ENCODE assay signal across 8 cellular contexts in genomic region chr19:6373813-6374108, GRCh38. TPM values are rescaled to one million over a fixed set of nuclear protein-coding genes. Genes with fewer than 3 reads are reported as not detected.
A peak's percentile ranks its signal among the peaks of the same experiment; 100 is the strongest.
DNase-seq lines count a peak whose midpoint lies in the region; ATAC-seq and TF ChIP-seq lines count a peak whose summit lies in the region.

No MANE protein-coding gene starts in this region.

- no peaks in the 10 kb centered on the region for H3K79me2 ChIP-seq in Loucy (ENCODE audit: insufficient read depth, low read length)

- H2AFZ ChIP-seq in Loucy (ENCODE audit: low read length): peak overlapping the region; percentile 69; the same call in 1 of the 2 replicates

- peaks cover 18 to 55% (median 39%) of the 10 kb centered on the region in 11 experiments for H3K36me3 ChIP-seq in BLaER1 treated with 17β-estradiol and CSF1 and Interleukin-3, amounts not matched to agents 10 nM and 100 nM
- H3K36me3 ChIP-seq in Loucy (ENCODE audit: insufficient read depth, low read length) (no peaks in the 10 kb centered on the region), colonic mucosa (no peaks in the 10 kb centered on the region)

- intact Hi-C loops in colonic mucosa (cut with DNase I): no loop called here

- peak overlapping the region in 10 of 11 experiments; percentile 7 to 72 (median 60); a peak in 17 of 22 replicates for H3K9ac ChIP-seq in BLaER1 treated with 17β-estradiol and CSF1 and Interleukin-3, amounts not matched to agents 10 nM and 100 nM
- H3K9ac ChIP-seq in Loucy (ENCODE audit: low read depth, low read length, poor library complexity, severe bottlenecking) (peak overlapping the region; percentile 69), colonic mucosa (ENCODE audit: low read depth in 2 of 2, low read length in 2 of 2) (peak overlapping the region in 1 of 2 donors; percentile 51)

- H3K9me3 Mint-ChIP-seq in nephron progenitor cell: no peaks in the 10 kb centered on the region

- H3K4me3 Mint-ChIP-seq in nephron progenitor cell: peak overlapping the region; percentile 84

- DNase-seq in colonic mucosa (no peak), nephron progenitor cell (no peak), RPMI8226 (no peak), NCI-H2081 (lab: John Stamatoyannopoulos, UW) (no peak)
- DNase-seq in stimulated activated CD4-positive, alpha-beta T cell treated with anti-CD3 and anti-CD28 coated beads, Interleukin-12 subunit alpha, Interleukin-12 subunit beta, amount 100 ng/mL, for 4 hours: no peak

- no peaks in the 10 kb centered on the region for H3K9me3 ChIP-seq in BLaER1 treated with 17β-estradiol and CSF1 and Interleukin-3, amounts not matched to agents 10 nM and 100 nM (replicated peaks in 1 of 11)
- H3K9me3 ChIP-seq in Loucy (ENCODE audit: insufficient read depth, low read depth, low read length) (no peaks in the 10 kb centered on the region), colonic mucosa (no peaks in the 10 kb centered on the region)

- ATAC-seq in HG03520 (IDR thresholded peaks at IDR 0.05; ENCODE audit: unreplicated experiment): no peak

- H3K27me3 Mint-ChIP-seq in nephron progenitor cell (ENCODE audit: low read depth, poor library complexity): no peaks in the 10 kb centered on the region

- H3K4me1 Mint-ChIP-seq in nephron progenitor cell: peaks cover 57% of the 10 kb centered on the region

- no peaks in the 10 kb centered on the region for H3K27me3 ChIP-seq in BLaER1 treated with 17β-estradiol and CSF1 and Interleukin-3, amounts not matched to agents 10 nM and 100 nM
- H3K27me3 ChIP-seq in Loucy (ENCODE audit: insufficient read depth, low read length, poor library complexity, severe bottlenecking): no peaks in the 10 kb centered on the region
- H3K27me3 ChIP-seq in colonic mucosa: no peaks in the 10 kb centered on the region

- TF ChIP-seq CTCF in Loucy (conservative IDR thresholded peaks at IDR 0.05; ENCODE audit: low read length) (no peak), colonic mucosa (IDR thresholded peaks at IDR 0.05) (no peak), nephron progenitor cell (IDR thresholded peaks at IDR 0.05) (no peak)

- peak overlapping the region; percentile 45 to 70 (median 58) for H3K4me3 ChIP-seq in BLaER1 treated with 17β-estradiol and CSF1 and Interleukin-3, amounts not matched to agents 10 nM and 100 nM
- H3K4me3 ChIP-seq in Loucy (ENCODE audit: low read length, poor library complexity, severe bottlenecking) (peak overlapping the region; percentile 85), colonic mucosa (peak overlapping the region; percentile 11)

- peak overlapping the region; percentile 48 for H3K27ac Mint-ChIP-seq in nephron progenitor cell

- peaks cover 3% of the 10 kb centered on the region; the same call in 1 of the 2 replicates for H3F3A ChIP-seq in Loucy (ENCODE audit: low read depth)

- H4K20me1 ChIP-seq in BLaER1 treated with 17β-estradiol and CSF1 and Interleukin-3, amounts not matched to agents 10 nM and 100 nM: peaks cover 0 to 48% (median 5%) of the 10 kb centered on the region in 11 experiments; a peak in 10 of 22 replicates
- H4K20me1 ChIP-seq in Loucy (ENCODE audit: insufficient read depth, low read length, poor library complexity, severe bottlenecking): peaks cover 12% of the 10 kb centered on the region

- no peaks in the 10 kb centered on the region for H3K9me2 ChIP-seq in Loucy (replicated peaks; ENCODE audit: low read depth, low read length)

- H3K27ac ChIP-seq in BLaER1 treated with 17β-estradiol and CSF1 and Interleukin-3, amounts not matched to agents 10 nM and 100 nM: peak overlapping the region in 8 of 11 experiments; percentile 26 to 67 (median 58); a peak in 14 of 22 replicates
- H3K27ac ChIP-seq in colonic mucosa: no peak overlapping the region

- H3K4me1 ChIP-seq in BLaER1 treated with 17β-estradiol and CSF1 and Interleukin-3, amounts not matched to agents 10 nM and 100 nM: peaks cover 8 to 16% (median 14%) of the 10 kb centered on the region in 10 experiments; a peak in 19 of 20 replicates
- peaks cover 6% of the 10 kb centered on the region for H3K4me1 ChIP-seq in Loucy (ENCODE audit: insufficient read depth, low read length, poor library complexity, severe bottlenecking)
- H3K4me1 ChIP-seq in colonic mucosa: no peaks in the 10 kb centered on the region

- peaks cover 19% of the 10 kb centered on the region for H3K36me3 Mint-ChIP-seq in nephron progenitor cell (ENCODE audit: low read depth)

- H3K4me2 ChIP-seq in BLaER1 treated with 17β-estradiol and CSF1 and Interleukin-3, amounts not matched to agents 10 nM and 100 nM: peak overlapping the region; percentile 65 to 87 (median 83)
- peak overlapping the region; percentile 96 for H3K4me2 ChIP-seq in Loucy (ENCODE audit: low read depth, low read length, poor library complexity, severe bottlenecking)

RNA-seq across cellular contexts. Expression of gene ALKBH7, which starts 1.2 kb away (rescaled TPM):
- total RNA-seq in colonic mucosa: 100 to 1,000 TPM; 135 to 150 TPM

RNA-seq across cellular contexts. Expression of gene PSPN, which starts 2.0 kb away (rescaled TPM):
- 1 to 10 TPM; 1.7 to 6.0 TPM for total RNA-seq in colonic mucosa

RNA-seq across cellular contexts. Expression of gene CLPP, which starts 12.4 kb away (rescaled TPM):
- 100 to 1,000 TPM in 1 of 2 donors, 10 to 100 TPM in 1; 70.0 to 122 TPM for total RNA-seq in colonic mucosa

RNA-seq across cellular contexts. Expression of gene GTF2F1, which starts 19.2 kb away (rescaled TPM):
- total RNA-seq in colonic mucosa: 10 to 100 TPM; 58.2 to 73.6 TPM

RNA-seq across cellular contexts. Expression of gene ACER1, which starts 40.3 kb away (rescaled TPM):
- not detected for total RNA-seq in colonic mucosa

Comparison
In these comparisons a context has a peak if more than half of its experiments do, and no peak if none do; other contexts are left out.
1. H3K4me3 ChIP-seq: peak in every context shown above with its lines; median percentile 85 in Loucy; 58 in BLaER1 treated with 17β-estradiol and CSF1 and Interleukin-3, amounts not matched to agents 10 nM and 100 nM; 11 in colonic mucosa.